In genomic region chr14:33237102-33237501, GRCh38 we compare ENCODE assay signal across 26 cellular contexts.
DNase-seq lines count a peak whose midpoint lies in the region; ATAC-seq, FAIRE-seq and TF ChIP-seq lines count a peak whose summit lies in the region.
"Had no signal": no experiment of that assay in that cellular context is flagged by ENCODE, and none has a peak within 500 bp of the region (broad histone marks: within the 10 kb centered on the region; RNA-seq: fewer than 3 reads in every experiment).

No MANE protein-coding gene starts in this region.

- H3K23ac ChIP-seq in mesendoderm (ENCODE audit: low read length) = no peak overlapping the region

- no peak overlapping the region for H3K27ac ChIP-seq in A673 (ENCODE audit: low read depth, low read length, poor library complexity, severe bottlenecking)
- no peak overlapping the region for H3K27ac ChIP-seq in mesendoderm (ENCODE audit: low read depth, low read length)
- H3K27ac ChIP-seq: A549, C4-2B, GM23248, RWPE1 had no signal

- peak; percentile 43 for DNase-seq in A673 (ENCODE audit: low spot score)
- DNase-seq in H54 (ENCODE audit: insufficient read length, low spot score) = no peak
- peak; percentile 80 for DNase-seq in astrocyte of the hippocampus (ENCODE audit: low read depth, low spot score)
- peak; percentile 36 for DNase-seq in mesendoderm
- DNase-seq in HCEC 1CT = no peak
- DNase-seq in progenitor cell of endocrine pancreas (ENCODE audit: low spot score, unreplicated experiment) = no peak
- DNase-seq: CD8-positive, alpha-beta memory T cell; DND-41; GM23248; NCI-H1048; NCI-H1417; NCI-H1694; NCI-H2029 treated with DMSO at 0.1 percent for 48 hours; NCI-H2227 treated with DMSO at 0.1 percent for 48 hours; NCI-H510A; NCI-H69; SHP77 had no signal

- no TSS peak for BruUV-seq in A673 (replicated peaks; lab: Mats Ljungman, UMichigan)

- ATAC-seq in GM21576 (IDR thresholded peaks at IDR 0.05; ENCODE audit: unreplicated experiment) = no peak
- ATAC-seq: A549, HCT116, Panc1 had no signal

- no peak overlapping the region for H3K18ac ChIP-seq in mesendoderm (ENCODE audit: low read length)

- peaks cover 47% of the 10 kb centered on the region for H3K4me1 ChIP-seq in A673 (ENCODE audit: insufficient read depth, low read length, poor library complexity, severe bottlenecking)
- H3K4me1 ChIP-seq in mesendoderm (ENCODE audit: control insufficient read depth, low read depth, low read length) = no peaks in the 10 kb centered on the region
- H3K4me1 ChIP-seq: A549 had no signal

- no peaks in the 10 kb centered on the region for H3K36me3 Mint-ChIP-seq in progenitor cell of endocrine pancreas (ENCODE audit: insufficient read depth)
- H3K36me3 Mint-ChIP-seq: CD8-positive, alpha-beta memory T cell had no signal

- peaks cover 1% of the 10 kb centered on the region for H3K4me1 Mint-ChIP-seq in progenitor cell of endocrine pancreas (ENCODE audit: low read depth)
- H3K4me1 Mint-ChIP-seq: B cell; CD8-positive, alpha-beta memory T cell had no signal

- FAIRE-seq in H54 (lab: Jason Lieb, UNC) = peak; percentile 55
- FAIRE-seq: GM12892, GM19239 had no signal

- H3K4me2 ChIP-seq in mesendoderm (ENCODE audit: low read length) = no peak overlapping the region
- H3K4me2 ChIP-seq: A549 had no signal

- H2AK5ac ChIP-seq in mesendoderm (ENCODE audit: low read length) = no peak overlapping the region

- H3K9ac ChIP-seq in mesendoderm (ENCODE audit: low read length) = no peak overlapping the region
- H3K9ac ChIP-seq: GM23248 had no signal

- H3K4me3 ChIP-seq in A673 (ENCODE audit: low read depth, low read length, poor library complexity, severe bottlenecking) (no peak overlapping the region), mesendoderm (ENCODE audit: low read length) (no peak overlapping the region)
- H3K4me3 ChIP-seq: A549, GM23248 had no signal

- no peak for TF ChIP-seq POLR2A in H54 (IDR thresholded peaks at IDR 0.05; ENCODE audit: low read depth, low read length)

- no peaks in the 10 kb centered on the region for H3K9me3 Mint-ChIP-seq in progenitor cell of endocrine pancreas (ENCODE audit: low read depth)

- H3K4me3 Mint-ChIP-seq in progenitor cell of endocrine pancreas (ENCODE audit: low read depth) = no peak overlapping the region
- H3K4me3 Mint-ChIP-seq: B cell; CD8-positive, alpha-beta memory T cell had no signal

- H4K8ac ChIP-seq in mesendoderm (ENCODE audit: low read depth, low read length) = no peak overlapping the region

- CTCF ChIA-PET in A673 (lab: Charles Lee) = no interaction called here

- no peak overlapping the region for H2BK5ac ChIP-seq in mesendoderm (ENCODE audit: low read length)

- POLR2A ChIA-PET in A673 (lab: Charles Lee; ENCODE audit: low non-redundant PET) = no interaction called here

- no peaks in the 10 kb centered on the region for H3K9me3 ChIP-seq in A673 (ENCODE audit: low read depth, low read length, poor library complexity, severe bottlenecking)
- H3K9me3 ChIP-seq: A549 had no signal

- H3K27me3 Mint-ChIP-seq in progenitor cell of endocrine pancreas = peaks cover 5% of the 10 kb centered on the region
- H3K27me3 Mint-ChIP-seq: B cell; CD8-positive, alpha-beta memory T cell had no signal

- H3K27me3 ChIP-seq in A673 (replicated peaks; ENCODE audit: insufficient read depth, low read depth, low read length, poor library complexity) (no peaks in the 10 kb centered on the region), mesendoderm (ENCODE audit: insufficient read depth, low read length, poor library complexity) (no peaks in the 10 kb centered on the region)

- intact Hi-C loops in A673 (cut with micrococcal nuclease; ENCODE audit: unreplicated experiment) = no loop called here

- no peaks in the 10 kb centered on the region for H3K79me2 ChIP-seq in mesendoderm (ENCODE audit: control insufficient read depth, insufficient read depth, low read length)

- no peaks in the 10 kb centered on the region for H3K79me1 ChIP-seq in mesendoderm (ENCODE audit: low read length)

- H2BK120ac ChIP-seq in mesendoderm (ENCODE audit: low read depth, low read length) = no peak overlapping the region

- H4K5ac ChIP-seq in mesendoderm (ENCODE audit: low read length) = no peak overlapping the region

- H3K36me3 ChIP-seq in A673 (ENCODE audit: insufficient read depth, low read length, poor library complexity, severe bottlenecking) = no peaks in the 10 kb centered on the region
- H3K36me3 ChIP-seq in mesendoderm (ENCODE audit: control insufficient read depth, insufficient read depth, low read length) = no peaks in the 10 kb centered on the region

- H3K4ac ChIP-seq in mesendoderm (ENCODE audit: low read depth, low read length) = no peak overlapping the region

- WGBS in mesendoderm (ENCODE audit: extremely low coverage, insufficient coverage, low lambda C conversion rate) = no CpG with 5 or more reads among the region's 2 CpGs

- no peak overlapping the region for H3K27ac Mint-ChIP-seq in progenitor cell of endocrine pancreas
- H3K27ac Mint-ChIP-seq: B cell; CD8-positive, alpha-beta memory T cell had no signal

- TF ChIP-seq CTCF in A673 (conservative IDR thresholded peaks at IDR 0.05; ENCODE audit: low read depth, low read length) (no peak), progenitor cell of endocrine pancreas (IDR thresholded peaks at IDR 0.05; ENCODE audit: unreplicated experiment) (no peak)

- H2BK15ac ChIP-seq in mesendoderm (replicated peaks; ENCODE audit: low read depth) = no peak overlapping the region

- H3K56ac ChIP-seq in mesendoderm (ENCODE audit: low read length) = no peak overlapping the region

Comparison
In these comparisons a context has a peak if more than half of its experiments do, and no peak if none do; other contexts are left out.
1. DNase-seq: peak in A673 (single experiment), astrocyte of the hippocampus (single experiment) and mesendoderm (single experiment); none in H54 (single experiment), HCEC 1CT (single experiment) and progenitor cell of endocrine pancreas (single experiment).